17 cellular contexts compared by ENCODE assay signal in genomic region chr1:109027841-109028240, GRCh38. TPM values are rescaled to one million over a fixed set of nuclear protein-coding genes. Genes with fewer than 3 reads are reported as not detected.
DNase-seq lines count a peak whose midpoint lies in the region; ATAC-seq and TF ChIP-seq lines count a peak whose summit lies in the region.
"Had no signal": no experiment of that assay in that cellular context is flagged by ENCODE, and none has a peak within 500 bp of the region (broad histone marks: within the 10 kb centered on the region; RNA-seq: fewer than 3 reads in every experiment).

No MANE protein-coding gene starts in this region.

- in situ Hi-C loops in KBM-7 (cut with MboI; ENCODE audit: low pct_unique_long_range_greater_than_20kb, low sequenced_read_pairs), result no loop called here

- peaks cover 8% of the 10 kb centered on the region for H3K4me1 Mint-ChIP-seq in chondrocyte (ENCODE audit: low read depth)
- H3K4me1 Mint-ChIP-seq in progenitor cell of endocrine pancreas (ENCODE audit: low read depth), result no peaks in the 10 kb centered on the region
- H3K4me1 Mint-ChIP-seq in activated CD4-positive, alpha-beta T cell treated with anti-CD3 and anti-CD28 coated beads, Interleukin-2, amount 10 ng/mL, durations not matched to agents 24 days and 14 days, result peaks cover 4% of the 10 kb centered on the region
- H3K4me1 Mint-ChIP-seq: activated CD4-positive, alpha-beta T cell treated with anti-CD3 and anti-CD28 coated beads for 36 hours; nephron had no signal

- peak; percentile 66 for TF ChIP-seq CTCF in chondrocyte (IDR thresholded peaks at IDR 0.05)
- peak; percentile 22 for TF ChIP-seq CTCF in progenitor cell of endocrine pancreas (IDR thresholded peaks at IDR 0.05; ENCODE audit: unreplicated experiment)

- no peak for ATAC-seq in GM21381 (IDR thresholded peaks at IDR 0.05; ENCODE audit: unreplicated experiment)
- ATAC-seq: activated CD4-positive, alpha-beta T cell treated with anti-CD3 and anti-CD28 coated beads for 36 hours; right cardiac atrium had no signal

- intact Hi-C loops in activated CD4-positive, alpha-beta T cell treated with anti-CD3 and anti-CD28 coated beads, Interleukin-2, amount 10 ng/mL, durations not matched to agents 24 days and 14 days (cut with micrococcal nuclease), result no loop called here

- H3K36me3 Mint-ChIP-seq in chondrocyte (ENCODE audit: low read depth) (no peaks in the 10 kb centered on the region), progenitor cell of endocrine pancreas (ENCODE audit: insufficient read depth) (no peaks in the 10 kb centered on the region)
- no peaks in the 10 kb centered on the region for H3K36me3 Mint-ChIP-seq in activated CD4-positive, alpha-beta T cell treated with anti-CD3 and anti-CD28 coated beads, Interleukin-2, amount 10 ng/mL, durations not matched to agents 24 days and 14 days (ENCODE audit: low read depth)

- no peaks in the 10 kb centered on the region for H3K27me3 Mint-ChIP-seq in chondrocyte (ENCODE audit: low read depth)
- H3K27me3 Mint-ChIP-seq in progenitor cell of endocrine pancreas, result no peaks in the 10 kb centered on the region
- no peaks in the 10 kb centered on the region for H3K27me3 Mint-ChIP-seq in activated CD4-positive, alpha-beta T cell treated with anti-CD3 and anti-CD28 coated beads, Interleukin-2, amount 10 ng/mL, durations not matched to agents 24 days and 14 days
- H3K27me3 Mint-ChIP-seq: activated CD4-positive, alpha-beta T cell treated with anti-CD3 and anti-CD28 coated beads for 36 hours had no signal

- DNase-seq in SKM-1 treated with dmso at 0.1 percent for 144 hours (lab: John Stamatoyannopoulos, UW; ENCODE audit: unreplicated experiment) (peak; percentile 3), SKM-1 (lab: John Stamatoyannopoulos, UW; ENCODE audit: unreplicated experiment) (no peak), KBM-7 (peak; percentile 17), chondrocyte (ENCODE audit: low spot score) (no peak), progenitor cell of endocrine pancreas (ENCODE audit: low spot score, unreplicated experiment) (no peak), hypothalamus (lab: John Stamatoyannopoulos, UW) (no peak)
- DNase-seq in activated CD4-positive, alpha-beta T cell treated with anti-CD3 and anti-CD28 coated beads, Interleukin-2, amount 10 ng/mL, durations not matched to agents 24 days and 14 days, result no peak
- DNase-seq: activated CD4-positive, alpha-beta T cell treated with anti-CD3 and anti-CD28 coated beads for 36 hours; activated T-cell treated with anti-CD3 and anti-CD28 coated beads, Interleukin-2, amount 50 U/mL, for 48 hours; adrenal gland; HCEC 1CT; NCI-H187 treated with DMSO at 0.1 percent for 48 hours; NCI-H524 treated with DMSO at 0.1 percent for 48 hours; Peyer's patch; right cardiac atrium had no signal

- H3K27ac Mint-ChIP-seq in chondrocyte (ENCODE audit: unreplicated experiment) (no peak overlapping the region), progenitor cell of endocrine pancreas (no peak overlapping the region)
- H3K27ac Mint-ChIP-seq in activated CD4-positive, alpha-beta T cell treated with anti-CD3 and anti-CD28 coated beads, Interleukin-2, amount 10 ng/mL, durations not matched to agents 24 days and 14 days, result no peak overlapping the region
- H3K27ac Mint-ChIP-seq: activated CD4-positive, alpha-beta T cell treated with anti-CD3 and anti-CD28 coated beads for 36 hours; nephron had no signal

- H3K9me3 Mint-ChIP-seq in chondrocyte (ENCODE audit: low read depth) (no peaks in the 10 kb centered on the region), progenitor cell of endocrine pancreas (ENCODE audit: low read depth) (no peaks in the 10 kb centered on the region)
- no peaks in the 10 kb centered on the region for H3K9me3 Mint-ChIP-seq in activated CD4-positive, alpha-beta T cell treated with anti-CD3 and anti-CD28 coated beads, Interleukin-2, amount 10 ng/mL, durations not matched to agents 24 days and 14 days
- H3K9me3 Mint-ChIP-seq: nephron had no signal

- H3K4me3 Mint-ChIP-seq in chondrocyte (ENCODE audit: unreplicated experiment) (no peak overlapping the region), progenitor cell of endocrine pancreas (ENCODE audit: low read depth) (no peak overlapping the region)
- no peak overlapping the region for H3K4me3 Mint-ChIP-seq in activated CD4-positive, alpha-beta T cell treated with anti-CD3 and anti-CD28 coated beads, Interleukin-2, amount 10 ng/mL, durations not matched to agents 24 days and 14 days
- H3K4me3 Mint-ChIP-seq: activated CD4-positive, alpha-beta T cell treated with anti-CD3 and anti-CD28 coated beads for 36 hours; nephron had no signal

RNA-seq across cellular contexts. Expression of gene WDR47, which starts 14.1 kb away (rescaled TPM):
- 27.0 to 31.8 TPM (median 30.6 TPM) in 3 replicates for total RNA-seq in chondrocyte
- total RNA-seq in progenitor cell of endocrine pancreas, result 12.1 and 12.2 TPM in 2 replicates
- 11.8 and 14.0 TPM in 2 replicates for total RNA-seq in activated CD4-positive, alpha-beta T cell treated with anti-CD3 and anti-CD28 coated beads, Interleukin-2, amount 10 ng/mL, durations not matched to agents 24 days and 14 days

RNA-seq across cellular contexts. Expression of gene TAF13, which starts 48.0 kb away (rescaled TPM):
- total RNA-seq in chondrocyte (82.9 to 101 TPM (median 87.8 TPM) in 3 replicates), progenitor cell of endocrine pancreas (22.0 and 24.1 TPM in 2 replicates)
- total RNA-seq in activated CD4-positive, alpha-beta T cell treated with anti-CD3 and anti-CD28 coated beads, Interleukin-2, amount 10 ng/mL, durations not matched to agents 24 days and 14 days, result 24.9 and 31.7 TPM in 2 replicates

Comparison
In these comparisons a context has a peak if more than half of its experiments do, and no peak if none do; other contexts are left out.
1. DNase-seq: peak in SKM-1 treated with dmso at 0.1 percent for 144 hours (single experiment) and KBM-7 (single experiment); none in SKM-1 (single experiment), chondrocyte (single experiment), progenitor cell of endocrine pancreas (single experiment), activated CD4-positive, alpha-beta T cell treated with anti-CD3 and anti-CD28 coated beads, Interleukin-2, amount 10 ng/mL, durations not matched to agents 24 days and 14 days (single experiment) and hypothalamus (0 of 51).